ENCODE assay signal across 19 cellular contexts in genomic region chr5:87383216-87383615, GRCh38. TPM values are rescaled to one million over a fixed set of nuclear protein-coding genes. Genes with fewer than 3 reads are reported as not detected.
DNase-seq lines count a peak whose midpoint lies in the region; ATAC-seq and TF ChIP-seq lines count a peak whose summit lies in the region.
"Had no signal": no experiment of that assay in that cellular context is flagged by ENCODE, and none has a peak within 500 bp of the region (broad histone marks: within the 10 kb centered on the region; RNA-seq: fewer than 3 reads in every experiment).

No MANE protein-coding gene starts in this region.

- intact Hi-C loops in activated T-helper 2 cell treated with anti-CD3 and anti-CD28 coated beads, Interferon-gamma antibody, Interleukin-2, Interleukin-4, amounts not matched to agents 10 μg/mL and 5 μg/mL and 100 μg/mL, durations not matched to agents 14 hours and 24 hours and 36 hours (cut with micrococcal nuclease): no loop called here

- no peak for TF ChIP-seq CTCF in AG10803 (conservative IDR thresholded peaks at IDR 0.05; ENCODE audit: low read length)
- TF ChIP-seq CTCF in HFFc6 (IDR thresholded peaks at IDR 0.05): no peak
- no peak for TF ChIP-seq CTCF in mesothelial cell of epicardium (IDR thresholded peaks at IDR 0.05; ENCODE audit: unreplicated experiment)

- H3K9me3 Mint-ChIP-seq in HFFc6 (no peaks in the 10 kb centered on the region), mesothelial cell of epicardium (no peaks in the 10 kb centered on the region)
- H3K9me3 Mint-ChIP-seq in activated T-helper 2 cell treated with anti-CD3 and anti-CD28 coated beads, Interferon-gamma antibody, Interleukin-2, Interleukin-4, amounts not matched to agents 10 μg/mL and 5 μg/mL and 100 μg/mL, durations not matched to agents 14 hours and 24 hours and 36 hours: no peaks in the 10 kb centered on the region
- H3K9me3 Mint-ChIP-seq: activated CD4-positive, alpha-beta T cell treated with anti-CD3 and anti-CD28 coated beads, Interleukin-2, amount 10 ng/mL, durations not matched to agents 7 days and 5 days; CD8-positive, alpha-beta T cell; naive B cell had no signal

- no peak for ATAC-seq in HG02571 (IDR thresholded peaks at IDR 0.05; ENCODE audit: unreplicated experiment)
- ATAC-seq: CD8-positive, alpha-beta T cell; right lobe of liver had no signal

- peaks cover 37% of the 10 kb centered on the region for H3K36me3 Mint-ChIP-seq in HFFc6 (ENCODE audit: low read depth)
- H3K36me3 Mint-ChIP-seq in mesothelial cell of epicardium: peaks cover 26% of the 10 kb centered on the region
- H3K36me3 Mint-ChIP-seq in activated T-helper 2 cell treated with anti-CD3 and anti-CD28 coated beads, Interferon-gamma antibody, Interleukin-2, Interleukin-4, amounts not matched to agents 10 μg/mL and 5 μg/mL and 100 μg/mL, durations not matched to agents 14 hours and 24 hours and 36 hours (ENCODE audit: low read depth): peaks cover 51% of the 10 kb centered on the region

- peak overlapping the region; percentile 53 for H3K4me3 Mint-ChIP-seq in HFFc6
- no peak overlapping the region for H3K4me3 Mint-ChIP-seq in mesothelial cell of epicardium
- no peak overlapping the region for H3K4me3 Mint-ChIP-seq in activated T-helper 2 cell treated with anti-CD3 and anti-CD28 coated beads, Interferon-gamma antibody, Interleukin-2, Interleukin-4, amounts not matched to agents 10 μg/mL and 5 μg/mL and 100 μg/mL, durations not matched to agents 14 hours and 24 hours and 36 hours (ENCODE audit: low read depth)
- H3K4me3 Mint-ChIP-seq: activated CD4-positive, alpha-beta T cell treated with anti-CD3 and anti-CD28 coated beads, Interleukin-2, amount 10 ng/mL, durations not matched to agents 7 days and 5 days; CD8-positive, alpha-beta T cell; naive B cell had no signal

- H3K27ac Mint-ChIP-seq in HFFc6: peak overlapping the region; percentile 46
- H3K27ac Mint-ChIP-seq in mesothelial cell of epicardium: peak overlapping the region; percentile 34
- H3K27ac Mint-ChIP-seq in activated T-helper 2 cell treated with anti-CD3 and anti-CD28 coated beads, Interferon-gamma antibody, Interleukin-2, Interleukin-4, amounts not matched to agents 10 μg/mL and 5 μg/mL and 100 μg/mL, durations not matched to agents 14 hours and 24 hours and 36 hours: no peak overlapping the region
- H3K27ac Mint-ChIP-seq: CD8-positive, alpha-beta T cell had no signal

- H3K4me1 Mint-ChIP-seq in HFFc6 (ENCODE audit: low read depth) (peaks cover 37% of the 10 kb centered on the region), mesothelial cell of epicardium (no peaks in the 10 kb centered on the region)
- H3K4me1 Mint-ChIP-seq in activated T-helper 2 cell treated with anti-CD3 and anti-CD28 coated beads, Interferon-gamma antibody, Interleukin-2, Interleukin-4, amounts not matched to agents 10 μg/mL and 5 μg/mL and 100 μg/mL, durations not matched to agents 14 hours and 24 hours and 36 hours (ENCODE audit: low read depth): peaks cover 3% of the 10 kb centered on the region
- H3K4me1 Mint-ChIP-seq: activated CD4-positive, alpha-beta T cell treated with anti-CD3 and anti-CD28 coated beads, Interleukin-2, amount 10 ng/mL, durations not matched to agents 7 days and 5 days; naive B cell had no signal

- in situ Hi-C loops in KBM-7 (cut with MboI; ENCODE audit: low pct_unique_long_range_greater_than_20kb, low sequenced_read_pairs): no loop called here

- DNase-seq in AG10803 (ENCODE audit: low read depth) (peak; percentile 40), HFFc6 (peak; percentile 62), astrocyte of the hippocampus (ENCODE audit: low read depth, low spot score) (peak; percentile 29), mesothelial cell of epicardium (ENCODE audit: low spot score in 2 of 2, unreplicated experiment in 2 of 2) (no peak), KBM-7 (no peak)
- DNase-seq in activated effector memory CD4-positive, alpha-beta T cell treated with Interleukin-2 at 50 U/mL for 16 hours: no peak
- no peak for DNase-seq in activated T-helper 2 cell treated with anti-CD3 and anti-CD28 coated beads, Interferon-gamma antibody, Interleukin-2, Interleukin-4, amounts not matched to agents 10 μg/mL and 5 μg/mL and 100 μg/mL, durations not matched to agents 14 hours and 24 hours and 36 hours (ENCODE audit: low spot score)
- DNase-seq: activated CD4-positive, alpha-beta T cell treated with anti-CD3 and anti-CD28 coated beads, Interleukin-2, amount 10 ng/mL, durations not matched to agents 7 days and 5 days; activated gamma-delta T cell treated with Interleukin-2 at 50 U/mL for 16 hours; amygdala; CD8-positive, alpha-beta T cell; central memory CD4-positive, alpha-beta T cell; erythroblast; naive B cell; NCI-H146; NCI-H524; right lobe of liver had no signal

- no peaks in the 10 kb centered on the region; the same call in 1 of the 2 replicates for H3K27me3 Mint-ChIP-seq in HFFc6 (ENCODE audit: insufficient read depth)
- no peaks in the 10 kb centered on the region for H3K27me3 Mint-ChIP-seq in mesothelial cell of epicardium (ENCODE audit: low read depth)
- no peaks in the 10 kb centered on the region for H3K27me3 Mint-ChIP-seq in activated T-helper 2 cell treated with anti-CD3 and anti-CD28 coated beads, Interferon-gamma antibody, Interleukin-2, Interleukin-4, amounts not matched to agents 10 μg/mL and 5 μg/mL and 100 μg/mL, durations not matched to agents 14 hours and 24 hours and 36 hours (ENCODE audit: low read depth)
- H3K27me3 Mint-ChIP-seq: activated CD4-positive, alpha-beta T cell treated with anti-CD3 and anti-CD28 coated beads, Interleukin-2, amount 10 ng/mL, durations not matched to agents 7 days and 5 days; naive B cell had no signal

- no peak overlapping the region for H3K4me3 ChIP-seq in AG10803 (ENCODE audit: low read length)
- H3K4me3 ChIP-seq: right lobe of liver, suprapubic skin had no signal

RNA-seq across cellular contexts. Expression of gene CCNH, which starts 29.5 kb away (rescaled TPM):
- total RNA-seq in HFFc6 (2021; fragmentation: NEBNext Ultra II Directional; extraction: Animal tissue kit (Norgen Biotek cat#: 25700)): 10 to 100 TPM; 49.5 to 69.0 (median 66.4) TPM
- total RNA-seq in mesothelial cell of epicardium: 35.7 to 41.8 TPM (median 39.9 TPM) in 3 replicates
- 68.2 and 70.1 TPM in 2 replicates for total RNA-seq in activated T-helper 2 cell treated with anti-CD3 and anti-CD28 coated beads, Interferon-gamma antibody, Interleukin-2, Interleukin-4, amounts not matched to agents 10 μg/mL and 5 μg/mL and 100 μg/mL, durations not matched to agents 14 hours and 24 hours and 36 hours

Comparison
In these comparisons a context has a peak if more than half of its experiments do, and no peak if none do; other contexts are left out.
1. DNase-seq: peak in AG10803 (single experiment), HFFc6 (single experiment) and astrocyte of the hippocampus (single experiment); none in mesothelial cell of epicardium (0 of 2), KBM-7 (single experiment), activated effector memory CD4-positive, alpha-beta T cell treated with Interleukin-2 at 50 U/mL for 16 hours (single experiment) and activated T-helper 2 cell treated with anti-CD3 and anti-CD28 coated beads, Interferon-gamma antibody, Interleukin-2, Interleukin-4, amounts not matched to agents 10 μg/mL and 5 μg/mL and 100 μg/mL, durations not matched to agents 14 hours and 24 hours and 36 hours (single experiment).